Comparison of ENCODE assay signal across 21 cellular contexts in genomic region chr4:137533855-137534254, GRCh38. TPM values are rescaled to one million over a fixed set of nuclear protein-coding genes. Genes with fewer than 3 reads are reported as not detected.
DNase-seq lines count a peak whose midpoint lies in the region; ATAC-seq, FAIRE-seq and TF ChIP-seq lines count a peak whose summit lies in the region.
"Had no signal": no experiment of that assay in that cellular context is flagged by ENCODE, and none has a peak within 500 bp of the region (broad histone marks: within the 10 kb centered on the region; RNA-seq: fewer than 3 reads in every experiment).

No MANE protein-coding gene starts in this region.

- H3F3A ChIP-seq in GM23248 (ENCODE audit: insufficient read depth), result peaks cover 44% of the 10 kb centered on the region

- no peak overlapping the region for H4K91ac ChIP-seq in mesenchymal stem cell (ENCODE audit: low read length)

- H3K9me3 Mint-ChIP-seq in astrocyte (ENCODE audit: unreplicated experiment), result no peaks in the 10 kb centered on the region
- H3K9me3 Mint-ChIP-seq in activated CD8-positive, alpha-beta T cell treated with anti-CD3 and anti-CD28 coated beads for 36 hours, result peaks cover 2% of the 10 kb centered on the region
- H3K9me3 Mint-ChIP-seq in effector memory CD8-positive, alpha-beta T cell, result peaks cover 1 to 5% of the 10 kb centered on the region in 2 donors
- H3K9me3 Mint-ChIP-seq: stimulated activated memory B cell treated with anti-CD40 and anti-IgM and Interleukin-4, amounts not matched to agents 10 μg/mL and 1 μg/mL and 100 μg/mL, for 72 hours had no signal

- no peak overlapping the region for H3K4me3 Mint-ChIP-seq in astrocyte (ENCODE audit: unreplicated experiment)
- H3K4me3 Mint-ChIP-seq in activated CD8-positive, alpha-beta T cell treated with anti-CD3 and anti-CD28 coated beads for 36 hours, result no peak overlapping the region
- no peak overlapping the region for H3K4me3 Mint-ChIP-seq in effector memory CD8-positive, alpha-beta T cell
- H3K4me3 Mint-ChIP-seq: CD8-positive, alpha-beta T cell; stimulated activated memory B cell treated with anti-CD40 and anti-IgM and Interleukin-4, amounts not matched to agents 10 μg/mL and 1 μg/mL and 100 μg/mL, for 72 hours had no signal

- no peaks in the 10 kb centered on the region for H3K9me2 ChIP-seq in GM23248 (ENCODE audit: insufficient read depth)

- H3K4me2 ChIP-seq in GM23248 (ENCODE audit: unreplicated experiment), result peak overlapping the region; percentile 94
- H3K4me2 ChIP-seq in astrocyte (ENCODE audit: low read length), result peak overlapping the region; percentile 95
- no peak overlapping the region for H3K4me2 ChIP-seq in mesenchymal stem cell (ENCODE audit: low read length, poor library complexity, severe bottlenecking)

- CTCF ChIA-PET in activated CD8-positive, alpha-beta T cell treated with anti-CD3 and anti-CD28 coated beads for 36 hours (lab: Charles Lee), result no interaction called here

- no peak for ATAC-seq in activated CD8-positive, alpha-beta T cell treated with anti-CD3 and anti-CD28 coated beads for 36 hours
- no peak for ATAC-seq in HG03196 (IDR thresholded peaks at IDR 0.05; ENCODE audit: unreplicated experiment)
- no peak for ATAC-seq in effector memory CD8-positive, alpha-beta T cell (replicated peaks)
- ATAC-seq: activated naive CD4-positive, alpha-beta T cell treated with anti-CD3 and anti-CD28 coated beads, Interleukin-2, amount 50 U/mL, for 72 hours; CD8-positive, alpha-beta T cell; HepG2; left colon; stimulated activated memory B cell treated with anti-CD40 and anti-IgM and Interleukin-4, amounts not matched to agents 10 μg/mL and 1 μg/mL and 100 μg/mL, for 72 hours had no signal

- H2BK15ac ChIP-seq in mesenchymal stem cell (ENCODE audit: low read depth, poor library complexity, severe bottlenecking), result no peak overlapping the region

- peak overlapping the region; percentile 73 for H2AFZ ChIP-seq in GM23248
- no peak overlapping the region for H2AFZ ChIP-seq in astrocyte (ENCODE audit: low read depth, low read length)
- H2AFZ ChIP-seq in mesenchymal stem cell (ENCODE audit: low read depth, low read length), result no peak overlapping the region
- H2AFZ ChIP-seq: parathyroid adenoma had no signal

- no peak overlapping the region for H3K18ac ChIP-seq in mesenchymal stem cell (ENCODE audit: low read depth in 1 of 2, low read length in 2 of 2)

- H3K4ac ChIP-seq in mesenchymal stem cell (ENCODE audit: low read depth in 1 of 2, low read length in 2 of 2), result no peak overlapping the region

- H3K4me3 ChIP-seq in GM23248, result peak overlapping the region; percentile 98
- H3K4me3 ChIP-seq in astrocyte (ENCODE audit: insufficient read depth, low read depth, low read length), result no peak overlapping the region
- H3K4me3 ChIP-seq in mesenchymal stem cell (ENCODE audit: insufficient read depth in 1 of 2, low read depth in 1 of 2, low read length in 2 of 2), result peak overlapping the region in 1 of 2 experiments; percentile 99
- H3K4me3 ChIP-seq in stomach, result peak overlapping the region in 1 of 4 donors; percentile 54

- in situ Hi-C loops in GM23248 (cut with MboI), result loop anchor here (25.0 kb wide), 2 partner anchors 328 to 1153 kb away; no protein-coding TSS in a partner anchor

- FAIRE-seq in astrocyte (lab: Jason Lieb, UNC), result no peak
- FAIRE-seq: colon, HepG2, TTC549 had no signal

- H3K4me1 ChIP-seq in GM23248 (ENCODE audit: insufficient read depth), result peaks cover 23% of the 10 kb centered on the region
- peaks cover 16% of the 10 kb centered on the region for H3K4me1 ChIP-seq in astrocyte (ENCODE audit: insufficient read depth, low read length)
- H3K4me1 ChIP-seq in mesenchymal stem cell (ENCODE audit: control insufficient read depth, insufficient read depth, low read depth, low read length), result no peaks in the 10 kb centered on the region
- H3K4me1 ChIP-seq in stomach, result peaks cover 0 to 11% (median 0%) of the 10 kb centered on the region in 4 donors
- H3K4me1 ChIP-seq: parathyroid adenoma had no signal

- peak overlapping the region; percentile 93 for H3K9ac ChIP-seq in GM23248
- H3K9ac ChIP-seq in astrocyte (ENCODE audit: low read length), result peak overlapping the region; percentile 37
- peak overlapping the region; percentile 96 for H3K9ac ChIP-seq in mesenchymal stem cell (ENCODE audit: low read length)
- H3K9ac ChIP-seq: parathyroid adenoma had no signal

- POLR2A ChIA-PET in activated CD8-positive, alpha-beta T cell treated with anti-CD3 and anti-CD28 coated beads for 36 hours (lab: Charles Lee), result no interaction called here

- H3K36me3 ChIP-seq in GM23248 (ENCODE audit: low read depth) (peaks cover 21% of the 10 kb centered on the region), astrocyte (ENCODE audit: insufficient read depth, low read length) (no peaks in the 10 kb centered on the region), mesenchymal stem cell (ENCODE audit: control insufficient read depth in 1 of 2, insufficient read depth in 2 of 2, low read depth in 1 of 2, low read length in 2 of 2) (peaks cover 0 to 19% of the 10 kb centered on the region in 2 experiments), stomach (no peaks in the 10 kb centered on the region)

- no peak for TF ChIP-seq POLR2A in stomach (IDR thresholded peaks at IDR 0.05)

- H3K79me1 ChIP-seq in mesenchymal stem cell (replicated peaks; ENCODE audit: low read length, poor library complexity, severe bottlenecking), result peaks cover 6% of the 10 kb centered on the region

- TF ChIP-seq CTCF in astrocyte (IDR thresholded peaks at IDR 0.05; ENCODE audit: insufficient read depth, low read depth, low read length) (no peak), stomach (IDR thresholded peaks at IDR 0.05) (no peak)
- no peak for TF ChIP-seq CTCF in activated CD8-positive, alpha-beta T cell treated with anti-CD3 and anti-CD28 coated beads for 36 hours (IDR thresholded peaks at IDR 0.05)

- peak overlapping the region; percentile 4 for H3K27ac Mint-ChIP-seq in astrocyte (ENCODE audit: unreplicated experiment)
- H3K27ac Mint-ChIP-seq in activated CD8-positive, alpha-beta T cell treated with anti-CD3 and anti-CD28 coated beads for 36 hours, result no peak overlapping the region
- no peak overlapping the region for H3K27ac Mint-ChIP-seq in effector memory CD8-positive, alpha-beta T cell
- H3K27ac Mint-ChIP-seq: activated naive CD4-positive, alpha-beta T cell treated with anti-CD3 and anti-CD28 coated beads, Interleukin-2, amount 50 U/mL, for 72 hours; CD8-positive, alpha-beta T cell; stimulated activated memory B cell treated with anti-CD40 and anti-IgM and Interleukin-4, amounts not matched to agents 10 μg/mL and 1 μg/mL and 100 μg/mL, for 72 hours had no signal

- H2BK5ac ChIP-seq in mesenchymal stem cell (ENCODE audit: low read depth, low read length, poor library complexity, severe bottlenecking), result no peak overlapping the region

- H3K23ac ChIP-seq in mesenchymal stem cell (ENCODE audit: low read length in 2 of 2), result no peak overlapping the region

- no peak overlapping the region for H2BK120ac ChIP-seq in mesenchymal stem cell (ENCODE audit: low read depth, low read length)

- no peak overlapping the region for H3K14ac ChIP-seq in mesenchymal stem cell (ENCODE audit: low read length in 2 of 2)

- peak overlapping the region; percentile 88 for H3K27ac ChIP-seq in GM23248
- H3K27ac ChIP-seq in astrocyte (ENCODE audit: low read depth, low read length), result no peak overlapping the region
- H3K27ac ChIP-seq in mesenchymal stem cell (ENCODE audit: low read length, poor library complexity, severe bottlenecking), result no peak overlapping the region
- H3K27ac ChIP-seq in stomach, result peak overlapping the region; percentile 7 to 88 (median 77)
- H3K27ac ChIP-seq: parathyroid adenoma had no signal

- peaks cover 59% of the 10 kb centered on the region for H3K79me2 ChIP-seq in GM23248 (ENCODE audit: insufficient read depth)
- H3K79me2 ChIP-seq in astrocyte (ENCODE audit: insufficient read depth, low read length), result peaks cover 26% of the 10 kb centered on the region
- H3K79me2 ChIP-seq: parathyroid adenoma had no signal

- TF ChIP-seq EP300 in stomach (IDR thresholded peaks at IDR 0.05), result no peak

- no peaks in the 10 kb centered on the region for H3K27me3 Mint-ChIP-seq in astrocyte (ENCODE audit: low read depth, unreplicated experiment)
- no peaks in the 10 kb centered on the region for H3K27me3 Mint-ChIP-seq in activated CD8-positive, alpha-beta T cell treated with anti-CD3 and anti-CD28 coated beads for 36 hours
- no peaks in the 10 kb centered on the region for H3K27me3 Mint-ChIP-seq in effector memory CD8-positive, alpha-beta T cell
- H3K27me3 Mint-ChIP-seq: stimulated activated memory B cell treated with anti-CD40 and anti-IgM and Interleukin-4, amounts not matched to agents 10 μg/mL and 1 μg/mL and 100 μg/mL, for 72 hours had no signal

- H3K27me3 ChIP-seq in GM23248 (replicated peaks; ENCODE audit: insufficient read depth), result no peaks in the 10 kb centered on the region
- no peaks in the 10 kb centered on the region for H3K27me3 ChIP-seq in astrocyte (ENCODE audit: insufficient read depth, low read length)
- no peaks in the 10 kb centered on the region for H3K27me3 ChIP-seq in mesenchymal stem cell (ENCODE audit: control insufficient read depth in 1 of 2, insufficient read depth in 1 of 2, low read length in 2 of 2)
- no peaks in the 10 kb centered on the region for H3K27me3 ChIP-seq in stomach

- DNase-seq in GM23248 (no peak), astrocyte (ENCODE audit: low read depth) (no peak), mesenchymal stem cell (no peak), stomach (no peak), NOMO-1 (lab: John Stamatoyannopoulos, UW; ENCODE audit: unreplicated experiment in 2 of 2) (no peak)
- no peak for DNase-seq in activated CD8-positive, alpha-beta T cell treated with anti-CD3 and anti-CD28 coated beads for 36 hours
- DNase-seq in effector memory CD8-positive, alpha-beta T cell, result no peak
- DNase-seq: CD8-positive, alpha-beta T cell; foreskin melanocyte; GF-D8; left colon; NCI-H1436; NCI-H524 treated with DMSO at 0.1 percent for 48 hours; stimulated activated CD4-positive, alpha-beta T cell treated with anti-CD3 and anti-CD28 coated beads, Interleukin-4, amount 100 ng/mL, for 1 hour had no signal

- peaks cover 2% of the 10 kb centered on the region for H3K4me1 Mint-ChIP-seq in astrocyte (ENCODE audit: low read depth, unreplicated experiment)
- H3K4me1 Mint-ChIP-seq in activated CD8-positive, alpha-beta T cell treated with anti-CD3 and anti-CD28 coated beads for 36 hours (ENCODE audit: low read depth), result no peaks in the 10 kb centered on the region
- H3K4me1 Mint-ChIP-seq in effector memory CD8-positive, alpha-beta T cell (ENCODE audit: low read depth in 2 of 2), result no peaks in the 10 kb centered on the region
- H3K4me1 Mint-ChIP-seq: stimulated activated memory B cell treated with anti-CD40 and anti-IgM and Interleukin-4, amounts not matched to agents 10 μg/mL and 1 μg/mL and 100 μg/mL, for 72 hours had no signal

- H4K20me1 ChIP-seq in GM23248 (ENCODE audit: insufficient read depth) (no peaks in the 10 kb centered on the region), astrocyte (ENCODE audit: insufficient read depth, low read length) (no peaks in the 10 kb centered on the region)

- no peaks in the 10 kb centered on the region for H3K36me3 Mint-ChIP-seq in astrocyte (ENCODE audit: low read depth, unreplicated experiment)
- no peaks in the 10 kb centered on the region for H3K36me3 Mint-ChIP-seq in activated CD8-positive, alpha-beta T cell treated with anti-CD3 and anti-CD28 coated beads for 36 hours (ENCODE audit: low read depth)
- no peaks in the 10 kb centered on the region for H3K36me3 Mint-ChIP-seq in effector memory CD8-positive, alpha-beta T cell (ENCODE audit: insufficient read depth)
- H3K36me3 Mint-ChIP-seq: activated naive CD4-positive, alpha-beta T cell treated with anti-CD3 and anti-CD28 coated beads, Interleukin-2, amount 50 U/mL, for 72 hours; CD8-positive, alpha-beta T cell; stimulated activated memory B cell treated with anti-CD40 and anti-IgM and Interleukin-4, amounts not matched to agents 10 μg/mL and 1 μg/mL and 100 μg/mL, for 72 hours had no signal

- 0 to 6% methylated on average over 2 of the region's 2 CpGs for WGBS in GM23248 (ENCODE audit: low coverage in 1 of 2, low lambda C conversion rate in 2 of 2, missing lambda C conversion rate in 2 of 2), 2 experiments
- WGBS in mesenchymal stem cell, result 60% methylated on average over 2 of the region's 2 CpGs
- 50 to 75% (median 68%) methylated on average over 2 of the region's 2 CpGs for WGBS in stomach, 5 donors

- no peaks in the 10 kb centered on the region for H3K9me3 ChIP-seq in GM23248 (ENCODE audit: low read depth)
- H3K9me3 ChIP-seq in astrocyte (ENCODE audit: insufficient read depth, low read depth, low read length), result no peaks in the 10 kb centered on the region
- no peaks in the 10 kb centered on the region for H3K9me3 ChIP-seq in mesenchymal stem cell (ENCODE audit: control insufficient read depth, low read length)
- H3K9me3 ChIP-seq in stomach, result no peaks in the 10 kb centered on the region

- intact Hi-C loops in stomach (cut with DNase I; ENCODE audit: low total_unique reads), result no loop called here
- intact Hi-C loops in activated CD8-positive, alpha-beta T cell treated with anti-CD3 and anti-CD28 coated beads for 36 hours (cut with micrococcal nuclease), result no loop called here

- H4K8ac ChIP-seq in mesenchymal stem cell (ENCODE audit: low read length), result no peak overlapping the region

- no peak overlapping the region for H2AK5ac ChIP-seq in mesenchymal stem cell (ENCODE audit: low read length, severe bottlenecking)

- no peak overlapping the region for H2BK12ac ChIP-seq in mesenchymal stem cell (ENCODE audit: low read length in 2 of 2)

RNA-seq across cellular contexts. Expression of gene PCDH18, which starts 1.6 kb away (rescaled TPM):
- 236 and 255 TPM in 2 replicates for total RNA-seq in GM23248 (2014; rRNA removed; shearing (Covaris generic))
- polyA plus RNA-seq in GM23248 (2016; fragmentation: Nextera tagmentation; extraction: Ambion mirVana) (114 and 119 TPM in 2 replicates), stomach (1 to 10 TPM; 1.3 to 8.4 (median 3.8) TPM)
- total RNA-seq in astrocyte (4.6 and 4.9 TPM in 2 replicates), stomach (10 to 100 TPM in 3 of 5 donors, 1 to 10 TPM in 1, under 1 TPM in 1; 0.58 to 99.1 (median 11.7) TPM)
- polyA plus RNA-seq in mesenchymal stem cell (2013, experiment 1 of 2), result 160 TPM
- 161 TPM for polyA plus RNA-seq in mesenchymal stem cell (2013, experiment 2 of 2)
- total RNA-seq in activated CD8-positive, alpha-beta T cell treated with anti-CD3 and anti-CD28 coated beads for 36 hours, result not detected
- total RNA-seq: CD8-positive, alpha-beta T cell; HepG2 had no signal
- polyA plus RNA-seq: HepG2 had no signal

Comparison
In these comparisons a context has a peak if more than half of its experiments do, and no peak if none do; other contexts are left out.
1. H3K27ac ChIP-seq: peak in GM23248 (single experiment) and stomach (5 of 5); none in astrocyte (single experiment) and mesenchymal stem cell (single experiment).
2. H3K9ac ChIP-seq: peak in every context shown above with its lines; median percentile 96 in mesenchymal stem cell; 93 in GM23248; 37 in astrocyte.